In genomic region chr4:519203-519651, GRCh38 we compare ENCODE assay signal across 2 cellular contexts.
TF ChIP-seq lines count a peak whose summit lies in the region.

No MANE protein-coding gene starts in this region.

TF ChIP-seq in K562, 482 proteins besides CTCF, POLR2A, EP300 and RAD21:
- TF ChIP-seq, protein P1, sequence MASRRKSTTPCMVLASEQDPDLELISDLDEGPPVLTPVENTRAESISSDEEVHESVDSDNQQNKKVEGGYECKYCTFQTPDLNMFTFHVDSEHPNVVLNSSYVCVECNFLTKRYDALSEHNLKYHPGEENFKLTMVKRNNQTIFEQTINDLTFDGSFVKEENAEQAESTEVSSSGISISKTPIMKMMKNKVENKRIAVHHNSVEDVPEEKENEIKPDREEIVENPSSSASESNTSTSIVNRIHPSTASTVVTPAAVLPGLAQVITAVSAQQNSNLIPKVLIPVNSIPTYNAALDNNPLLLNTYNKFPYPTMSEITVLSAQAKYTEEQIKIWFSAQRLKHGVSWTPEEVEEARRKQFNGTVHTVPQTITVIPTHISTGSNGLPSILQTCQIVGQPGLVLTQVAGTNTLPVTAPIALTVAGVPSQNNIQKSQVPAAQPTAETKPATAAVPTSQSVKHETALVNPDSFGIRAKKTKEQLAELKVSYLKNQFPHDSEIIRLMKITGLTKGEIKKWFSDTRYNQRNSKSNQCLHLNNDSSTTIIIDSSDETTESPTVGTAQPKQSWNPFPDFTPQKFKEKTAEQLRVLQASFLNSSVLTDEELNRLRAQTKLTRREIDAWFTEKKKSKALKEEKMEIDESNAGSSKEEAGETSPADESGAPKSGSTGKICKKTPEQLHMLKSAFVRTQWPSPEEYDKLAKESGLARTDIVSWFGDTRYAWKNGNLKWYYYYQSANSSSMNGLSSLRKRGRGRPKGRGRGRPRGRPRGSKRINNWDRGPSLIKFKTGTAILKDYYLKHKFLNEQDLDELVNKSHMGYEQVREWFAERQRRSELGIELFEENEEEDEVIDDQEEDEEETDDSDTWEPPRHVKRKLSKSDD (conservative IDR thresholded peaks at IDR 0.05; ENCODE audit: low read length): no peak
- no peak for TF ChIP-seq ZNF274 (IDR thresholded peaks at IDR 0.05; ENCODE audit: borderline replicate concordance, low read depth, low read length)
- TF ChIP-seq MXD1 (CRISPR knock-in tag; IDR thresholded peaks at IDR 0.05; ENCODE audit: borderline replicate concordance, poor library complexity, severe bottlenecking): no peak
- peak; percentile 30; the same call in 1 of the 2 replicates for TF ChIP-seq POLR2G (IDR thresholded peaks at IDR 0.05; ENCODE audit: low read depth, low read length)

TF ChIP-seq in SK-N-SH, 30 proteins besides CTCF, POLR2A, EP300 and RAD21:
- no peak for TF ChIP-seq FOXJ3 (CRISPR knock-in tag; IDR thresholded peaks at IDR 0.05)
- TF ChIP-seq TEAD4 (IDR thresholded peaks at IDR 0.05; ENCODE audit: borderline replicate concordance, insufficient read depth): no peak
- no peak for TF ChIP-seq MXI1 (IDR thresholded peaks at IDR 0.05; ENCODE audit: low read depth, low read length)
- TF ChIP-seq SMC3 (IDR thresholded peaks at IDR 0.05; ENCODE audit: low read depth, low read length): no peak
- no peak for TF ChIP-seq ZBTB33 (IDR thresholded peaks at IDR 0.05; ENCODE audit: borderline replicate concordance, low read depth)
- TF ChIP-seq TAF1 (IDR thresholded peaks at IDR 0.05; ENCODE audit: borderline replicate concordance, low read depth, low read length): no peak
- TF ChIP-seq IRF3 (IDR thresholded peaks at IDR 0.05; ENCODE audit: low read depth, low read length): no peak
- no peak for TF ChIP-seq CHD2 (IDR thresholded peaks at IDR 0.05; ENCODE audit: low read length, partially characterized antibody)
- no peak for TF ChIP-seq RXRA (IDR thresholded peaks at IDR 0.05; ENCODE audit: borderline replicate concordance, low read depth)
- no peak for TF ChIP-seq FOSL2 (IDR thresholded peaks at IDR 0.05; ENCODE audit: borderline replicate concordance, low read depth)
- TF ChIP-seq, protein P2, sequence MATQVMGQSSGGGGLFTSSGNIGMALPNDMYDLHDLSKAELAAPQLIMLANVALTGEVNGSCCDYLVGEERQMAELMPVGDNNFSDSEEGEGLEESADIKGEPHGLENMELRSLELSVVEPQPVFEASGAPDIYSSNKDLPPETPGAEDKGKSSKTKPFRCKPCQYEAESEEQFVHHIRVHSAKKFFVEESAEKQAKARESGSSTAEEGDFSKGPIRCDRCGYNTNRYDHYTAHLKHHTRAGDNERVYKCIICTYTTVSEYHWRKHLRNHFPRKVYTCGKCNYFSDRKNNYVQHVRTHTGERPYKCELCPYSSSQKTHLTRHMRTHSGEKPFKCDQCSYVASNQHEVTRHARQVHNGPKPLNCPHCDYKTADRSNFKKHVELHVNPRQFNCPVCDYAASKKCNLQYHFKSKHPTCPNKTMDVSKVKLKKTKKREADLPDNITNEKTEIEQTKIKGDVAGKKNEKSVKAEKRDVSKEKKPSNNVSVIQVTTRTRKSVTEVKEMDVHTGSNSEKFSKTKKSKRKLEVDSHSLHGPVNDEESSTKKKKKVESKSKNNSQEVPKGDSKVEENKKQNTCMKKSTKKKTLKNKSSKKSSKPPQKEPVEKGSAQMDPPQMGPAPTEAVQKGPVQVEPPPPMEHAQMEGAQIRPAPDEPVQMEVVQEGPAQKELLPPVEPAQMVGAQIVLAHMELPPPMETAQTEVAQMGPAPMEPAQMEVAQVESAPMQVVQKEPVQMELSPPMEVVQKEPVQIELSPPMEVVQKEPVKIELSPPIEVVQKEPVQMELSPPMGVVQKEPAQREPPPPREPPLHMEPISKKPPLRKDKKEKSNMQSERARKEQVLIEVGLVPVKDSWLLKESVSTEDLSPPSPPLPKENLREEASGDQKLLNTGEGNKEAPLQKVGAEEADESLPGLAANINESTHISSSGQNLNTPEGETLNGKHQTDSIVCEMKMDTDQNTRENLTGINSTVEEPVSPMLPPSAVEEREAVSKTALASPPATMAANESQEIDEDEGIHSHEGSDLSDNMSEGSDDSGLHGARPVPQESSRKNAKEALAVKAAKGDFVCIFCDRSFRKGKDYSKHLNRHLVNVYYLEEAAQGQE (IDR thresholded peaks at IDR 0.05; ENCODE audit: low read depth, low read length): no peak
- no peak for TF ChIP-seq RCOR1 (IDR thresholded peaks at IDR 0.05; ENCODE audit: low read length)
- TF ChIP-seq, protein P3, sequence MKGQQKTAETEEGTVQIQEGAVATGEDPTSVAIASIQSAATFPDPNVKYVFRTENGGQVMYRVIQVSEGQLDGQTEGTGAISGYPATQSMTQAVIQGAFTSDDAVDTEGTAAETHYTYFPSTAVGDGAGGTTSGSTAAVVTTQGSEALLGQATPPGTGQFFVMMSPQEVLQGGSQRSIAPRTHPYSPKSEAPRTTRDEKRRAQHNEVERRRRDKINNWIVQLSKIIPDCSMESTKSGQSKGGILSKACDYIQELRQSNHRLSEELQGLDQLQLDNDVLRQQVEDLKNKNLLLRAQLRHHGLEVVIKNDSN (IDR thresholded peaks at IDR 0.05; ENCODE audit: borderline replicate concordance, low read depth): no peak
- TF ChIP-seq GATA2 (CRISPR knock-in tag; IDR thresholded peaks at IDR 0.05): no peak
- no peak for TF ChIP-seq RFX5 (IDR thresholded peaks at IDR 0.05; ENCODE audit: low read length)
- TF ChIP-seq PBX3 (IDR thresholded peaks at IDR 0.05): no peak
- no peak for TF ChIP-seq POLR2AphosphoS5 (IDR thresholded peaks at IDR 0.05; ENCODE audit: low read depth, low read length)
